ENCODE assay signal across 8 cellular contexts in the genomic region with DNA sequence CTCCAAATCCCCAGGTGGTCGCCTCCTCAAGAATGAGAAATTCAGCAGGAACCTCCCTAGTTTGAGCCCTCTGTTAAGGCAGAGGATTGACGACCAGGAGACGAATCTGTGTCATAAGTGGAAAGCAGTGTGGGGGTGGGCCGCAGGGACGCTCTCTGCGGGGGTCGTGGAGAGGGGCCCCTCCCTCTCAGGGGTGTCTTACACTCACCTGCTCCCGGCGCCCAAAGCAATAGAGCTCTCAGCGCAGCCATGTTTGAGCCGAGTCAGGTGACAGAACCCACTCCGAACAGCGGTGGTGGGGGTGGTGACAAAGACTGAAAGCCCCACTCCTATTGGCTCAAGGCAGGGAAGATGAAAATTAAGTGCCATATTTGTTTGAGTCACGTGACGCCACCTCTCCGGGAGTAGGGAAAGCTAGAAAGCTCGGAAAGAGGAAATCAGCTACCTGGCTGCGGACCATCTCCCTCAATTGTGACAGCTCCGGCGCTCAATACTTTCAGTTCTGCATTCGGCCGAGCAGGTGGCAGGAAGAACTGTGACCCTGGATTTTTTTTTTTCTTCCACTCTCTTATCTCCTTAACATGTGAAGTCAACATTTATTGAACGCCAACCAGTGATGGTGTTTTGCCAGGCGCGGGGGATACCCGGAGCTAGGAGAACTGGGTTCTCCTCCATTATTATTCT.
DNase-seq lines count a peak whose midpoint lies in the region; ATAC-seq and FAIRE-seq lines count a peak whose summit lies in the region.

A gene (minus strand): TSS at position 265 of the 684 bp plus-strand sequence. CDS start 627 bp downstream, outside the sequence.

- DNase-seq in AG08396 (ENCODE audit: low spot score): peak; percentile 92
- DNase-seq in NCI-H345 treated with DMSO at 0.1 percent for 48 hours (lab: John Stamatoyannopoulos, UW; ENCODE audit: unreplicated experiment): peak; percentile 98
- peak; percentile 67 to 78 (median 76) for DNase-seq in activated CD4-positive, CD25-positive, alpha-beta regulatory T cell (lab: John Stamatoyannopoulos, UW)
- DNase-seq in central memory CD8-positive, alpha-beta T cell (ENCODE audit: low spot score in 2 of 2): peak; percentile 66 to 78
- DNase-seq in stimulated activated CD4-positive, alpha-beta T cell treated with anti-CD3 and anti-CD28 coated beads, Interleukin-12 subunit alpha, Interleukin-12 subunit beta, amount 100 ng/mL, for 4 hours: peak; percentile 77

- no peaks in the 10 kb centered on the region for H3K9me3 Mint-ChIP-seq in central memory CD8-positive, alpha-beta T cell

- ATAC-seq in GM19023 (IDR thresholded peaks at IDR 0.05; ENCODE audit: unreplicated experiment): peak; percentile 86
- ATAC-seq in HG03280 (IDR thresholded peaks at IDR 0.05; ENCODE audit: unreplicated experiment): peak; percentile 89
- ATAC-seq in central memory CD8-positive, alpha-beta T cell (replicated peaks; ENCODE audit: extremely low read depth, poor library complexity, severe bottlenecking): peak; percentile 94

- peaks cover 26% of the 10 kb centered on the region for H3K36me3 Mint-ChIP-seq in central memory CD8-positive, alpha-beta T cell (ENCODE audit: insufficient read depth)

- H3K27me3 Mint-ChIP-seq in central memory CD8-positive, alpha-beta T cell: no peaks in the 10 kb centered on the region

- peak within 1 kb of the TSS; percentile 92 for H3K27ac Mint-ChIP-seq in central memory CD8-positive, alpha-beta T cell (ENCODE audit: low read depth)

- peaks cover 36% of the 10 kb centered on the region for H3K4me1 Mint-ChIP-seq in central memory CD8-positive, alpha-beta T cell

- FAIRE-seq in islet of Langerhans (lab: Jason Lieb, UNC): peak; percentile 97

- H3K4me3 Mint-ChIP-seq in central memory CD8-positive, alpha-beta T cell: peak within 1 kb of the TSS; percentile 98

Comparison
In these comparisons a context has a peak if more than half of its experiments do, and no peak if none do; other contexts are left out.
1. Peak in every context shown above with its lines: DNase-seq and ATAC-seq.